10 cellular contexts compared by ENCODE assay signal in the genomic region with DNA sequence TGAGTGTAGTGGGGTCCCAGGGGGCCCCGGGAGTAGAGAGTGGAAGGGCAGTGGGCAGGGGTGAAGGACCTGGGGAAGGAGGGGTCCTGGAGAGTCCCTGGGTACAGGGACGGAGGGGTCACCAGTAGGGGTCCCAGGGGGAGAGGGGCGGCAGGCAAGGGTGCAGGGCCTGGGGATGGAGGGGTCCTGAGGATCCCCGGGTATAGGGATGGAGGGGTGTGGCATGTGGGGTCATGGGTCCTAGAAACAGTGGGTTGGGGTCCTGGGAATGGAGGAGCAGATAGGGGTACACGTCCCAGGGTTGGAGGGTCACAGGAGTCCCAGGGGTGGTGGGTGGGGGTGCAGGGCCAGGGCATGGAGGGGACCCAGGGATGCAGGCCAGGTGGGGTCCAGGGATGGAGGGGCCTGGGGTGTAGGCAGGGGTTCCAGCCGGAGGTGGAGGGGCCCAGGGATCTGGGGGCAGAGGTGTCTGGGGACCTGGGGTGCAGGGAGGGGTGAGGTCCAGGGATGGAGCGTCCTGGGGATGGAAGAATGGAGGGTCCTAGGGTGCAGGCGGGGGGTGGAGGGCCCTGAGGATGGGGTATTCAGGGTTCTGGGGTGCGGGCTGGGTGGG. TPM values are rescaled to one million over a fixed set of nuclear protein-coding genes. Genes with fewer than 3 reads are reported as not detected.
DNase-seq lines count a peak whose midpoint lies in the region; ATAC-seq and TF ChIP-seq lines count a peak whose summit lies in the region.
"Had no signal": no experiment of that assay in that cellular context is flagged by ENCODE, and none has a peak within 500 bp of the region (broad histone marks: within the 10 kb centered on the region; RNA-seq: fewer than 3 reads in every experiment).

No MANE protein-coding gene starts in this region.

- TF ChIP-seq CTCF in suprapubic skin (IDR thresholded peaks at IDR 0.05): no peak

- peaks cover 2% of the 10 kb centered on the region for H3K4me1 Mint-ChIP-seq in T-helper 2 cell treated with Interferon-gamma antibody and Interleukin-4, amounts not matched to agents 5 μg/mL and 100 μg/mL, for 36 hours (ENCODE audit: low read depth)

- H3K27ac ChIP-seq in right cardiac atrium (ENCODE audit: low read length): no peak overlapping the region
- no peak overlapping the region for H3K27ac ChIP-seq in suprapubic skin

- peak overlapping the region; percentile 83 for H3K9ac ChIP-seq in adipocyte (ENCODE audit: low read length)

- H3K9me3 ChIP-seq in adipocyte (ENCODE audit: control insufficient read depth, low read length): no peaks in the 10 kb centered on the region
- no peaks in the 10 kb centered on the region for H3K9me3 ChIP-seq in right cardiac atrium (ENCODE audit: control insufficient read depth, low read length)
- H3K9me3 ChIP-seq in suprapubic skin: no peaks in the 10 kb centered on the region

- H3K4me3 Mint-ChIP-seq in T-helper 2 cell treated with Interferon-gamma antibody and Interleukin-4, amounts not matched to agents 5 μg/mL and 100 μg/mL, for 36 hours: peak overlapping the region; percentile 69

- H3K9me3 Mint-ChIP-seq in T-helper 2 cell treated with Interferon-gamma antibody and Interleukin-4, amounts not matched to agents 5 μg/mL and 100 μg/mL, for 36 hours: no peaks in the 10 kb centered on the region
- H3K9me3 Mint-ChIP-seq: T-cell had no signal

- TF ChIP-seq POLR2A in suprapubic skin (IDR thresholded peaks at IDR 0.05): no peak

- H3K4me3 ChIP-seq in adipocyte (ENCODE audit: low read length) (peak overlapping the region; percentile 81), right cardiac atrium (ENCODE audit: low read length) (no peak overlapping the region), suprapubic skin (peak overlapping the region; percentile 76)

- H3K4me1 ChIP-seq in adipocyte (ENCODE audit: control insufficient read depth, insufficient read depth, low read length) (peaks cover 5% of the 10 kb centered on the region), right cardiac atrium (ENCODE audit: control insufficient read depth, insufficient read depth, low read length) (peaks cover 2% of the 10 kb centered on the region), suprapubic skin (peaks cover 26% of the 10 kb centered on the region)

- no peak for TF ChIP-seq EP300 in suprapubic skin (IDR thresholded peaks at IDR 0.05)

- H3K27me3 ChIP-seq in adipocyte (replicated peaks; ENCODE audit: control insufficient read depth, insufficient read depth, low read length): no peaks in the 10 kb centered on the region
- no peaks in the 10 kb centered on the region for H3K27me3 ChIP-seq in right cardiac atrium (ENCODE audit: control insufficient read depth, insufficient read depth)
- no peaks in the 10 kb centered on the region for H3K27me3 ChIP-seq in suprapubic skin

- H3K36me3 Mint-ChIP-seq in T-helper 2 cell treated with Interferon-gamma antibody and Interleukin-4, amounts not matched to agents 5 μg/mL and 100 μg/mL, for 36 hours (ENCODE audit: low read depth): peaks cover 10% of the 10 kb centered on the region

- H3K27ac Mint-ChIP-seq in T-helper 2 cell treated with Interferon-gamma antibody and Interleukin-4, amounts not matched to agents 5 μg/mL and 100 μg/mL, for 36 hours: no peak overlapping the region

- H3K36me3 ChIP-seq in adipocyte (ENCODE audit: control insufficient read depth, insufficient read depth, low read length, severe bottlenecking): no peaks in the 10 kb centered on the region
- no peaks in the 10 kb centered on the region for H3K36me3 ChIP-seq in suprapubic skin

- peak; percentile 1 to 23 for ATAC-seq in right cardiac atrium
- no peak for ATAC-seq in GM19023 (IDR thresholded peaks at IDR 0.05; ENCODE audit: unreplicated experiment)

- 80% methylated on average over 9 of the region's 9 CpGs for WGBS in right cardiac atrium
- WGBS in suprapubic skin: 79% methylated on average over 9 of the region's 9 CpGs

- DNase-seq in T-helper 2 cell treated with Interferon-gamma antibody and Interleukin-4, amounts not matched to agents 5 μg/mL and 100 μg/mL, for 36 hours (ENCODE audit: low spot score): no peak
- DNase-seq in T-helper 2 cell (no peak), adipocyte (ENCODE audit: low read depth) (no peak), right cardiac atrium (no peak), suprapubic skin (ENCODE audit: low spot score in 2 of 2) (peak in 1 of 2 donors; percentile 73), HK-2 (ENCODE audit: unreplicated experiment) (no peak), AML-193 (lab: John Stamatoyannopoulos, UW) (no peak)
- DNase-seq: ACHN, T-cell had no signal

- intact Hi-C loops in right cardiac atrium (cut with DNase I): no loop called here

- H3K27me3 Mint-ChIP-seq in T-helper 2 cell treated with Interferon-gamma antibody and Interleukin-4, amounts not matched to agents 5 μg/mL and 100 μg/mL, for 36 hours (ENCODE audit: low read depth): no peaks in the 10 kb centered on the region
- H3K27me3 Mint-ChIP-seq: T-cell had no signal

RNA-seq across cellular contexts. Expression of gene BTBD2, which starts 1.3 kb away (rescaled TPM):
- 10 to 100 TPM; 52.7 to 68.4 (median 62.2) TPM for total RNA-seq in right cardiac atrium
- 39.3 TPM for polyA plus RNA-seq in right cardiac atrium
- 100 to 1,000 TPM in 1 of 4 donors, 10 to 100 TPM in 3; 83.0 to 101 (median 90.3) TPM for total RNA-seq in suprapubic skin

RNA-seq across cellular contexts. Expression of gene MKNK2, which starts 36.9 kb away (rescaled TPM):
- total RNA-seq in right cardiac atrium (100 to 1,000 TPM in 3 of 4 donors, 10 to 100 TPM in 1; 96.9 to 151 (median 122) TPM), suprapubic skin (100 to 1,000 TPM; 209 to 249 (median 219) TPM)
- 75.9 TPM for polyA plus RNA-seq in right cardiac atrium
